Comparison of ENCODE assay signal across 8 cellular contexts in the genomic region with DNA sequence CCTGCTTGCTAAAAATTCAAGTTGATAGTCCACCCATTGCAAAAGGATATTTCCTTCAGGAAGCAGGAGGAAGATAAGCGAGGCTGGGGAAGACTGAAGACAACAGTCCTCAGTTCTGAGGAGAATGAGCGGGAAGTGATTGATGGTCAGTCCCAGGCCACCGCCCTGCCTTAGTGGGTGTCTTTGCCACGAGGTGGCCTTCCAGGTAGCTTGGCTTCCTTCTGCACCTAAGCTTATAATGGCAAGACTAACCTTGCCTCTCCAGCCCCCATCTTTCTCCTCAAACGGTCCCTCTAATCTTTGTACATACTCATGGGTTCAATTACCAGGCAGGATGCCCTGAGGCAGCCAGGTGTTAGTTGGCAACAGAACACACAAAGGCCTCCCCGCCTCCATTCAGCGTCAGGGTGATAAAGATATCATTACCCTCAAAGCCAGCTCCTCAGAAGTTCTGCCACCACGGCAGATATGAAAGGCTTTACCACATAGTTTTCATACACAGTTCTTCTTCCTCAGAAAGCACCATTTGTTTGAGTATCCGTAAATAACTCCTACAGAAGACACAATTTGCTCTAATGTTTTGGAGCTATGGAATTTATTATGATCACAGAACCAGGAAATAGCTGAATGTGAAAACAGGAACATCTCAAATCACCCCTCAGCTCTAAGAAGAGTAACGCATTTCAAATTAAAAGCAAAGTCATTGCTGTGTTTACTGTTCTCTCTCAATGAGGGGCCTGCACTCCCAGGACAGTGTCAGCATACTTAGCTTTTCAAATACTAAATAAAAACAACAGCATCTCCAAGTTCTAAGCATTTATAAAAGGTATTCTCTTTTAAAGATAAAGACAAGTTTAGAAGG.
A peak's percentile ranks its signal among the peaks of the same experiment; 100 is the strongest.
DNase-seq lines count a peak whose midpoint lies in the region; ATAC-seq and TF ChIP-seq lines count a peak whose summit lies in the region.

No MANE protein-coding gene starts in this region.

- H3K27me3 ChIP-seq in cardiac muscle cell (no peaks in the 10 kb centered on the region), HL-60 (ENCODE audit: insufficient read depth, poor library complexity, severe bottlenecking) (no peaks in the 10 kb centered on the region)

- H3K4me3 Mint-ChIP-seq in stimulated activated naive B cell treated with anti-CD40 and anti-IgM and Interleukin-4, amounts not matched to agents 10 μg/mL and 1 μg/mL and 100 μg/mL, for 72 hours: peak overlapping the region; percentile 36 to 53

- H3K27ac ChIP-seq in cardiac muscle cell (peak overlapping the region; percentile 59), HL-60 (replicated peaks) (peak overlapping the region; percentile 41)

- no peaks in the 10 kb centered on the region for H3K9me3 ChIP-seq in cardiac muscle cell (ENCODE audit: low read depth)

- ATAC-seq in stimulated activated naive B cell treated with anti-CD40 and anti-IgM and Interleukin-4, amounts not matched to agents 10 μg/mL and 1 μg/mL and 100 μg/mL, for 72 hours (replicated peaks): peak; percentile 76 to 82

- intact Hi-C loops in cardiac septum (cut with DNase I): loop anchor here (5.0 to 10.0 kb wide), 3 partner anchors 250 to 573 kb away; a partner anchor contains a TSS

- DNase-seq in cardiac muscle cell (ENCODE audit: low read depth in 1 of 2, low spot score in 1 of 2) (no peak), cardiac septum (ENCODE audit: low spot score) (no peak), HL-60 (ENCODE audit: low read depth in 1 of 2, low spot score in 1 of 2) (no peak), cerebellum (ENCODE audit: low spot score) (no peak), DMS 273 (lab: John Stamatoyannopoulos, UW; ENCODE audit: unreplicated experiment) (no peak), 8988T (no peak)
- peak; percentile 77 for DNase-seq in activated effector memory CD4-positive, alpha-beta T cell treated with anti-CD3 and anti-CD28 coated beads, Interleukin-2, amount 50 U/mL, for 16 hours
- no peak for DNase-seq in stimulated activated naive B cell treated with anti-CD40 and anti-IgM and Interleukin-4, amounts not matched to agents 10 μg/mL and 1 μg/mL and 100 μg/mL, for 72 hours

- peaks cover 46 to 67% of the 10 kb centered on the region in 2 donors for H3K4me1 Mint-ChIP-seq in stimulated activated naive B cell treated with anti-CD40 and anti-IgM and Interleukin-4, amounts not matched to agents 10 μg/mL and 1 μg/mL and 100 μg/mL, for 72 hours

- H3K4me3 ChIP-seq in cardiac muscle cell (no peak overlapping the region), HL-60 (replicated peaks; ENCODE audit: insufficient read depth, low read length) (no peak overlapping the region)

- peaks cover 43% of the 10 kb centered on the region for H3K4me1 ChIP-seq in cardiac muscle cell (ENCODE audit: low read depth)

- H3K36me3 Mint-ChIP-seq in stimulated activated naive B cell treated with anti-CD40 and anti-IgM and Interleukin-4, amounts not matched to agents 10 μg/mL and 1 μg/mL and 100 μg/mL, for 72 hours: peaks cover 41 to 45% of the 10 kb centered on the region in 2 donors

- H3K36me3 ChIP-seq in cardiac muscle cell: no peaks in the 10 kb centered on the region

- H3K27me3 Mint-ChIP-seq in stimulated activated naive B cell treated with anti-CD40 and anti-IgM and Interleukin-4, amounts not matched to agents 10 μg/mL and 1 μg/mL and 100 μg/mL, for 72 hours: peaks cover 0 to 7% of the 10 kb centered on the region in 2 donors

- TF ChIP-seq CTCF in cardiac muscle cell (IDR thresholded peaks at IDR 0.05; ENCODE audit: low read depth, low read length) (no peak), HL-60 (IDR thresholded peaks at IDR 0.05; ENCODE audit: insufficient read depth, low read length) (no peak)

- H3K9me3 Mint-ChIP-seq in stimulated activated naive B cell treated with anti-CD40 and anti-IgM and Interleukin-4, amounts not matched to agents 10 μg/mL and 1 μg/mL and 100 μg/mL, for 72 hours: no peaks in the 10 kb centered on the region

- H3K27ac Mint-ChIP-seq in stimulated activated naive B cell treated with anti-CD40 and anti-IgM and Interleukin-4, amounts not matched to agents 10 μg/mL and 1 μg/mL and 100 μg/mL, for 72 hours: peak overlapping the region; percentile 62
